4 cellular contexts compared by ENCODE assay signal in the genomic region with DNA sequence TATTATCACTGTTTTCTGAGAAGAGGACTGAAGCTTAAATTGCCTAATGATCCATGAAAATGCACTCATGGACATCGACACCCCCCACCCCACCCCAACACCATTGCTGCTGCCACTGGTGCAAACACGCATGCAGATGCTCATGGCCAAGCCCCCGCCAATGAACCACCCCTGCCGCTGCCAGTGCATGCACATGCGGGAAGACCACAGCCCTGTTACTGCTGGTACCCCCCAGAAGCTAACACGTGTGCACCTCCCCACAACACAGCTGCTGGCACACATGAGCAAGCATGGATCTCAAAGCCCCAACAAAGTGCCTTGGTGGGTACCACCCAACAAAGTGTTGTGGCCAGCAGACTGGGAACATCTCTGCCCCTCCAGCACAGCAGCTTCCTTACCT.
"Had no signal": no experiment of that assay in that cellular context is flagged by ENCODE, and none has a peak within 500 bp of the region (broad histone marks: within the 10 kb centered on the region; RNA-seq: fewer than 3 reads in every experiment).

No MANE protein-coding gene starts in this region.

- H3K27ac ChIP-seq: HL-60 had no signal

- H3K4me3 ChIP-seq: K562 had no signal

- DNase-seq: IMR-90, KBM-7 had no signal
